Comparison of ENCODE assay signal across 27 cellular contexts in the genomic region with DNA sequence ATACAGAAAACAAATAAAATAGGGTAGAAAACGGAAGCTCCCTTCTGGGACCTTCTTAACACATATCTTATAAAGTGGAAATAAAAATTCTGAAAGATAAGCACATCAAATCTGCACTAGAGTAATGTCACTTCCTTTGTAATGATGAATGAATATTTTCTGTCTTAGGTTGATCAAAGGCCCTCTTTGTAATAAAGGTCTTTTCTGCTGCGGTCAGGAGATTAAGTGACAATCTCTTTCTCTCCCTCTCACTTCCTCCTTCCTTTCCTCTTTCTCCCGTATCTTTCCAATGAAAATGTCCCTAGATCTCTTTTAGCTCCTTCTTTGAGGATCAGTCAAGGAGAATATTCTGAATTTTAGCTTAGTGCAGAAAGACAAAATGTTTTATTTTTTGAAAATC.
"Had no signal": no experiment of that assay in that cellular context is flagged by ENCODE, and none has a peak within 500 bp of the region (broad histone marks: within the 10 kb centered on the region; RNA-seq: fewer than 3 reads in every experiment).

No MANE protein-coding gene starts in this region.

- H3K4me1 ChIP-seq: breast epithelium had no signal

- H3K9me3 ChIP-seq: breast epithelium had no signal

- H3K9me3 Mint-ChIP-seq: activated naive CD4-positive, alpha-beta T cell treated with anti-CD3 and anti-CD28 coated beads, Interleukin-2, amount 10 ng/mL, durations not matched to agents 7 days and 5 days; activated naive CD8-positive, alpha-beta T cell treated with anti-CD3 and anti-CD28 coated beads, Interleukin-2, amount 10 ng/mL, durations not matched to agents 7 days and 5 days; activated T-helper 2 cell treated with anti-CD3 and anti-CD28 coated beads, Interferon-gamma antibody, Interleukin-2, Interleukin-4, amounts not matched to agents 10 μg/mL and 5 μg/mL and 100 μg/mL, durations not matched to agents 14 hours and 24 hours and 36 hours had no signal

- H3K27me3 Mint-ChIP-seq: activated naive CD4-positive, alpha-beta T cell treated with anti-CD3 and anti-CD28 coated beads, Interleukin-2, amount 10 ng/mL, durations not matched to agents 7 days and 5 days; activated naive CD8-positive, alpha-beta T cell treated with anti-CD3 and anti-CD28 coated beads, Interleukin-2, amount 10 ng/mL, durations not matched to agents 7 days and 5 days had no signal

- DNase-seq: activated CD4-positive, alpha-beta T cell treated with anti-CD3 and anti-CD28 coated beads for 4 hours; activated gamma-delta T cell treated with Interleukin-2 at 50 U/mL for 16 hours; activated naive CD4-positive, alpha-beta T cell treated with anti-CD3 and anti-CD28 coated beads, Interleukin-2, amount 10 ng/mL, durations not matched to agents 7 days and 5 days; activated naive CD8-positive, alpha-beta T cell treated with anti-CD3 and anti-CD28 coated beads, Interleukin-2, amount 10 ng/mL, durations not matched to agents 7 days and 5 days; activated T-cell treated with anti-CD3 and anti-CD28 coated beads for 4 hours; activated T-cell treated with anti-CD3 and anti-CD28 coated beads, Interleukin-2, amount 50 U/mL, for 48 hours; aorta; IMR-90; Kasumi-1; KBM-7; NCI-H1092; NCI-H1417 treated with DMSO at 0.1 percent for 48 hours; NCI-H1694; NCI-H2029; NCI-H2107; NCI-H2171 treated with DMSO at 0.1 percent for 48 hours; NCI-H226; NCI-H510A; NCI-H526 treated with DMSO at 0.1 percent for 48 hours; NCI-H82; PC-3; SHP77 treated with DMSO at 0.1 percent for 48 hours; T-helper 2 cell; T1000 had no signal

- H3K27ac ChIP-seq: breast epithelium had no signal

- H3K36me3 ChIP-seq: breast epithelium had no signal

- H3K4me3 Mint-ChIP-seq: activated naive CD4-positive, alpha-beta T cell treated with anti-CD3 and anti-CD28 coated beads, Interleukin-2, amount 10 ng/mL, durations not matched to agents 7 days and 5 days; activated naive CD8-positive, alpha-beta T cell treated with anti-CD3 and anti-CD28 coated beads, Interleukin-2, amount 10 ng/mL, durations not matched to agents 7 days and 5 days had no signal

- H3K4me3 ChIP-seq: breast epithelium had no signal

- ATAC-seq: activated CD4-positive, CD25-positive, alpha-beta regulatory T cell treated with anti-CD3 and anti-CD28 coated beads, Interleukin-2, amount 50 U/mL, for 24 hours; PC-3 had no signal

- H3K27ac Mint-ChIP-seq: activated naive CD4-positive, alpha-beta T cell treated with anti-CD3 and anti-CD28 coated beads, Interleukin-2, amount 10 ng/mL, durations not matched to agents 7 days and 5 days; activated naive CD8-positive, alpha-beta T cell treated with anti-CD3 and anti-CD28 coated beads, Interleukin-2, amount 10 ng/mL, durations not matched to agents 7 days and 5 days; activated T-helper 2 cell treated with anti-CD3 and anti-CD28 coated beads, Interferon-gamma antibody, Interleukin-2, Interleukin-4, amounts not matched to agents 10 μg/mL and 5 μg/mL and 100 μg/mL, durations not matched to agents 14 hours and 24 hours and 36 hours had no signal

- H3K27me3 ChIP-seq: breast epithelium had no signal

- H3K4me1 Mint-ChIP-seq: activated naive CD4-positive, alpha-beta T cell treated with anti-CD3 and anti-CD28 coated beads, Interleukin-2, amount 10 ng/mL, durations not matched to agents 7 days and 5 days had no signal
